11 cellular contexts compared by ENCODE assay signal in genomic region chr19:35266149-35266903, GRCh38. TPM values are rescaled to one million over a fixed set of nuclear protein-coding genes. Genes with fewer than 3 reads are reported as not detected.
DNase-seq lines count a peak whose midpoint lies in the region; ATAC-seq, FAIRE-seq and TF ChIP-seq lines count a peak whose summit lies in the region.
"Had no signal": no experiment of that assay in that cellular context is flagged by ENCODE, and none has a peak within 500 bp of the region (broad histone marks: within the 10 kb centered on the region; RNA-seq: fewer than 3 reads in every experiment).

No MANE protein-coding gene starts in this region.

- H3K18ac ChIP-seq in H1 (ENCODE audit: extremely low read depth, low read length): no peak overlapping the region

- H3K9me3 Mint-ChIP-seq in nephron progenitor cell: no peaks in the 10 kb centered on the region

- no peak overlapping the region for H2BK15ac ChIP-seq in H1 (ENCODE audit: low read length)

- H3K4me1 ChIP-seq in BLaER1 treated with 17β-estradiol and CSF1 and Interleukin-3, amounts not matched to agents 10 nM and 100 nM: peaks cover 55 to 72% (median 70%) of the 10 kb centered on the region in 10 experiments
- H3K4me1 ChIP-seq in OCI-LY7 (ENCODE audit: insufficient read depth, low read length, poor library complexity, severe bottlenecking): peaks cover 42% of the 10 kb centered on the region
- H3K4me1 ChIP-seq in H1 (replicated peaks in 1 of 4; ENCODE audit: control insufficient read depth in 3 of 4, insufficient read depth in 4 of 4, low read length in 3 of 4): peaks cover 0 to 14% (median 8%) of the 10 kb centered on the region in 4 experiments; a peak in 5 of 7 replicates
- H3K4me1 ChIP-seq in foreskin keratinocyte: no peaks in the 10 kb centered on the region

- no peak overlapping the region for H4K91ac ChIP-seq in H1 (replicated peaks; ENCODE audit: insufficient read length, low read length)

- DNase-seq in OCI-LY7 (ENCODE audit: low spot score) (no peak), H1 (ENCODE audit: low read depth in 1 of 2, low spot score in 2 of 2) (no peak), nephron progenitor cell (no peak), foreskin keratinocyte (no peak), NCI-H1092 (lab: John Stamatoyannopoulos, UW) (no peak)

- no peak for TF ChIP-seq CTCF in OCI-LY7 (conservative IDR thresholded peaks at IDR 0.05; ENCODE audit: low read length)
- no peak for TF ChIP-seq CTCF in H1 (IDR thresholded peaks at IDR 0.05; ENCODE audit: control extremely low read depth in 1 of 3, insufficient read depth in 1 of 3, low read depth in 1 of 3, low read length in 3 of 3)
- no peak for TF ChIP-seq CTCF in nephron progenitor cell (IDR thresholded peaks at IDR 0.05)
- TF ChIP-seq CTCF in foreskin keratinocyte (conservative IDR thresholded peaks at IDR 0.05): no peak

- H3K4me3 ChIP-seq in BLaER1 treated with 17β-estradiol and CSF1 and Interleukin-3, amounts not matched to agents 10 nM and 100 nM: peak overlapping the region; percentile 76 to 93 (median 83)
- H3K4me3 ChIP-seq in OCI-LY7 (ENCODE audit: low read depth, low read length, poor library complexity, severe bottlenecking): peak overlapping the region; percentile 98
- no peak overlapping the region for H3K4me3 ChIP-seq in H1 (ENCODE audit: extremely low read depth in 1 of 4, insufficient read depth in 2 of 4, low read depth in 3 of 4, low read length in 4 of 4)

- 89% methylated on average over 16 of the region's 20 CpGs; no CpG with 5 or more reads in 1 of the 2 experiments for WGBS in H1 (ENCODE audit: extremely low coverage in 1 of 2, insufficient coverage in 1 of 2, insufficient read length in 1 of 2, insufficient replicate concordance in 2 of 2, low coverage in 1 of 2, low lambda C conversion rate in 2 of 2, missing lambda C conversion rate in 1 of 2), 2 experiments

- no peak overlapping the region for H3K4ac ChIP-seq in H1 (replicated peaks; ENCODE audit: insufficient read length, low read depth, low read length)

- H2AFZ ChIP-seq in OCI-LY7 (ENCODE audit: low read length) (no peak overlapping the region), H1 (ENCODE audit: low read length) (no peak overlapping the region)

- intact Hi-C loops in OCI-LY7 (cut with micrococcal nuclease; ENCODE audit: unreplicated experiment): loop anchor here (2.0 to 5.0 kb wide), 2 partner anchors 18 to 124 kb away; partner anchors contain the start of genes FXYD7 and LSR

- no peak overlapping the region for H2BK20ac ChIP-seq in H1 (ENCODE audit: low read length)

- CTCF ChIA-PET in OCI-LY7 (lab: Charles Lee; ENCODE audit: unreplicated experiment): interaction anchor here (0.6 kb wide), 2 partner anchors 124 to 482 kb away, joined by 6 to 8 read pairs; partner anchors contain the start of gene LIN37
- CTCF ChIA-PET in H1 (lab: Charles Lee; ENCODE audit: partially characterized antibody): interaction anchor here (0.8 to 1.8 kb wide), 5 partner anchors 16 to 106 kb away, joined by 3 to 6 read pairs (median 4); partner anchors contain the start of gene HAMP

- H4K20me1 ChIP-seq in BLaER1 treated with 17β-estradiol and CSF1 and Interleukin-3, amounts not matched to agents 10 nM and 100 nM: peaks cover 0 to 14% (median 0%) of the 10 kb centered on the region in 11 experiments; a peak in 5 of 22 replicates
- H4K20me1 ChIP-seq in OCI-LY7 (ENCODE audit: insufficient read depth, low read length) (no peaks in the 10 kb centered on the region), H1 (replicated peaks in 1 of 2; ENCODE audit: control insufficient read depth in 1 of 2, insufficient read depth in 2 of 2, low read length in 2 of 2) (peaks cover 4 to 31% of the 10 kb centered on the region in 2 experiments)

- BruUV-seq in OCI-LY7 (replicated peaks; lab: Mats Ljungman, UMichigan): no TSS peak

- peaks cover 18% of the 10 kb centered on the region for H3K36me3 Mint-ChIP-seq in nephron progenitor cell (ENCODE audit: low read depth)

- TF ChIP-seq POLR2A in H1 (IDR thresholded peaks at IDR 0.05; ENCODE audit: control extremely low read depth in 1 of 2, low read depth in 2 of 2, low read length in 2 of 2): no peak; a peak in 1 of 3 replicates

- H3K79me2 ChIP-seq in OCI-LY7 (ENCODE audit: insufficient read depth, low read depth, low read length) (peaks cover 9% of the 10 kb centered on the region; the same call in 1 of the 2 replicates), H1 (ENCODE audit: control insufficient read depth in 1 of 2, insufficient read depth in 2 of 2, low read length in 2 of 2) (0 out of 4 replicates have a peak, but pooled peaks cover 0 to 5% of the 10 kb centered on the region in 2 experiments)

- H3K23ac ChIP-seq in H1 (ENCODE audit: insufficient read length): no peak overlapping the region

- ATAC-seq in foreskin keratinocyte: no peak
- ATAC-seq in HG02642 (IDR thresholded peaks at IDR 0.05; ENCODE audit: poor library complexity, unreplicated experiment): no peak
- no peak for ATAC-seq in GM18868 (IDR thresholded peaks at IDR 0.05; ENCODE audit: unreplicated experiment)
- ATAC-seq: Panc1 had no signal

- H3K79me1 ChIP-seq in H1 (ENCODE audit: low read depth, low read length): peaks cover 6% of the 10 kb centered on the region

- peak overlapping the region; percentile 91 to 100 (median 98) for H3K4me2 ChIP-seq in BLaER1 treated with 17β-estradiol and CSF1 and Interleukin-3, amounts not matched to agents 10 nM and 100 nM
- H3K4me2 ChIP-seq in OCI-LY7 (ENCODE audit: low read length) (peak overlapping the region; percentile 91), H1 (ENCODE audit: insufficient read depth in 1 of 2, low read depth in 2 of 2, low read length in 2 of 2) (peak overlapping the region; percentile 70 to 75; a peak in 1 of 4 replicates)

- H2AK5ac ChIP-seq in H1 (ENCODE audit: low read depth, low read length): no peak overlapping the region

- no peak overlapping the region for H3K14ac ChIP-seq in H1 (ENCODE audit: insufficient read length)

- no peaks in the 10 kb centered on the region for H3K9me3 ChIP-seq in BLaER1 treated with 17β-estradiol and CSF1 and Interleukin-3, amounts not matched to agents 10 nM and 100 nM (replicated peaks in 1 of 11)
- H3K9me3 ChIP-seq in OCI-LY7 (ENCODE audit: low read length): no peaks in the 10 kb centered on the region
- peaks cover 0 to 2% of the 10 kb centered on the region in 2 experiments; a peak in 1 of 4 replicates for H3K9me3 ChIP-seq in H1 (ENCODE audit: insufficient read depth in 2 of 2, low read depth in 1 of 2, low read length in 1 of 2)

- H2BK5ac ChIP-seq in H1 (ENCODE audit: low read depth, low read length): no peak overlapping the region

- no peak overlapping the region for H2BK120ac ChIP-seq in H1 (replicated peaks; ENCODE audit: low read depth, low read length)

- H3K27ac ChIP-seq in BLaER1 treated with 17β-estradiol and CSF1 and Interleukin-3, amounts not matched to agents 10 nM and 100 nM: peak overlapping the region; percentile 91 to 98 (median 93); a peak in 19 of 22 replicates
- H3K27ac ChIP-seq in OCI-LY7 (ENCODE audit: low read depth, low read length, poor library complexity, severe bottlenecking): no peak overlapping the region
- no peak overlapping the region for H3K27ac ChIP-seq in H1 (ENCODE audit: low read depth, low read length)
- no peak overlapping the region for H3K27ac ChIP-seq in foreskin keratinocyte

- H3K4me3 Mint-ChIP-seq in nephron progenitor cell: peak overlapping the region; percentile 71

- peaks cover 12 to 23% (median 13%) of the 10 kb centered on the region in 11 experiments for H3K36me3 ChIP-seq in BLaER1 treated with 17β-estradiol and CSF1 and Interleukin-3, amounts not matched to agents 10 nM and 100 nM
- H3K36me3 ChIP-seq in OCI-LY7 (ENCODE audit: insufficient read depth, low read length): peaks cover 68% of the 10 kb centered on the region
- peaks cover 13 to 46% (median 26%) of the 10 kb centered on the region in 4 experiments; a peak in 7 of 8 replicates for H3K36me3 ChIP-seq in H1 (ENCODE audit: control insufficient read depth in 2 of 4, insufficient read depth in 4 of 4, low read length in 3 of 4)

- no peaks in the 10 kb centered on the region; the same call in 1 of the 2 replicates for H3K23me2 ChIP-seq in H1 (ENCODE audit: low read depth, low read length)

- no peak overlapping the region for H4K5ac ChIP-seq in H1 (ENCODE audit: insufficient read length, low read depth, low read length)

- no peak overlapping the region for H3K56ac ChIP-seq in H1 (replicated peaks; ENCODE audit: insufficient read length, low read depth, low read length)

- no peak for FAIRE-seq in H1 (lab: Jason Lieb, UNC)
- FAIRE-seq: GM18507, islet of Langerhans had no signal

- no peak overlapping the region for H2BK12ac ChIP-seq in H1 (ENCODE audit: low read depth, low read length)

- POLR2A ChIA-PET in OCI-LY7 (lab: Charles Lee): interaction anchor here (0.6 to 0.7 kb wide), 3 partner anchors 74 to 442 kb away, joined by 3 read pairs; no protein-coding TSS in a partner anchor
- POLR2A ChIA-PET in H1 (lab: Charles Lee; ENCODE audit: partially characterized antibody): interaction anchor here (0.5 to 10.5 kb wide), 11 partner anchors 13 to 125 kb away, joined by 3 to 146 read pairs (median 3); partner anchors contain the start of genes FAM187B, HAMP and LSR

- TF ChIP-seq RAD21 in H1 (IDR thresholded peaks at IDR 0.05 in 1 of 2, conservative IDR thresholded peaks at IDR 0.05 in 1 of 2; ENCODE audit: low read depth in 2 of 2, low read length in 2 of 2): no peak

- H3K9ac ChIP-seq in BLaER1 treated with 17β-estradiol and CSF1 and Interleukin-3, amounts not matched to agents 10 nM and 100 nM: peak overlapping the region; percentile 85 to 98 (median 95)
- no peak overlapping the region for H3K9ac ChIP-seq in H1 (replicated peaks in 1 of 4; ENCODE audit: extremely low read depth in 1 of 4, low read depth in 3 of 4, low read length in 3 of 4)

- H3K27me3 ChIP-seq in BLaER1 treated with 17β-estradiol and CSF1 and Interleukin-3, amounts not matched to agents 10 nM and 100 nM: no peaks in the 10 kb centered on the region
- no peaks in the 10 kb centered on the region for H3K27me3 ChIP-seq in H1 (replicated peaks in 1 of 4; ENCODE audit: control insufficient read depth in 3 of 4, extremely low read depth in 1 of 4, insufficient read depth in 3 of 4, low read length in 3 of 4)
- no peaks in the 10 kb centered on the region for H3K27me3 ChIP-seq in foreskin keratinocyte

- H3K27ac Mint-ChIP-seq in nephron progenitor cell: no peak overlapping the region

- peaks cover 41% of the 10 kb centered on the region for H3K4me1 Mint-ChIP-seq in nephron progenitor cell

- no peaks in the 10 kb centered on the region for H3K27me3 Mint-ChIP-seq in nephron progenitor cell (ENCODE audit: low read depth, poor library complexity)

- H4K8ac ChIP-seq in H1 (ENCODE audit: extremely low read depth, insufficient read depth, low read length): peak overlapping the region; percentile 23; the same call in 1 of the 2 replicates

- H3K9me2 ChIP-seq in OCI-LY7 (ENCODE audit: insufficient read depth, low read length): no peaks in the 10 kb centered on the region

- no peak for TF ChIP-seq EP300 in H1 (IDR thresholded peaks at IDR 0.05; ENCODE audit: borderline replicate concordance in 1 of 2, low read depth in 2 of 2, low read length in 2 of 2)

RNA-seq across cellular contexts. Expression of gene USF2, which starts 2.4 kb away (rescaled TPM):
- 100.0 and 105 TPM in 2 replicates for total RNA-seq in OCI-LY7 (2014; rRNA removed; shearing (Covaris generic))
- total RNA-seq in OCI-LY7 (2022) (155 and 181 TPM in 2 replicates), foreskin keratinocyte (54.5 and 59.6 TPM in 2 replicates)
- total RNA-seq in H1 (2021; fragmentation: NEBNext Ultra II Directional; extraction: Animal tissue kit (Norgen Biotek cat#: 25700)): 109 and 113 TPM in 2 replicates
- polyA plus RNA-seq in H1 (2011; rRNA removed) (74.1 and 119 TPM in 2 replicates), foreskin keratinocyte (81.3 and 89.9 TPM in 2 replicates)
- 142 TPM for polyA plus RNA-seq in H1 (2011; cell fraction: cytosol; rRNA removed)
- polyA plus RNA-seq in H1 (2011; cell fraction: nucleus; rRNA removed): 268 TPM
- polyA plus RNA-seq in H1 (2012, experiment 1 of 2): 112 to 133 TPM (median 125 TPM) in 4 replicates
- polyA plus RNA-seq in H1 (2012, experiment 2 of 2): 90.5 TPM
- 70.6 TPM for polyA plus RNA-seq in H1 (2013, experiment 1 of 2)
- polyA plus RNA-seq in H1 (2013, experiment 2 of 2): 72.7 TPM
- polyA minus RNA-seq in H1 (2011; rRNA and poly(A)+ RNA removed): 29.0 and 60.8 TPM in 2 replicates
- polyA minus RNA-seq in H1 (2011; cell fraction: cytosol; rRNA and poly(A)+ RNA removed): 79.1 TPM
- 82.7 TPM for polyA minus RNA-seq in H1 (2011; cell fraction: nucleus; rRNA and poly(A)+ RNA removed)

RNA-seq across cellular contexts. Expression of gene HAMP, which starts 16.0 kb away (rescaled TPM):
- total RNA-seq in OCI-LY7 (2014; rRNA removed; shearing (Covaris generic)): 0.19 TPM in 1 of 2 replicates, not detected in the other
- 0.83 and 0.89 TPM in 2 replicates for total RNA-seq in OCI-LY7 (2022)
- total RNA-seq in H1 (2021; fragmentation: NEBNext Ultra II Directional; extraction: Animal tissue kit (Norgen Biotek cat#: 25700)): not detected in 2 replicates
- 0.06 and 0.08 TPM in 2 replicates for polyA plus RNA-seq in H1 (2011; rRNA removed)
- not detected for polyA plus RNA-seq in H1 (2011; cell fraction: cytosol; rRNA removed)
- polyA plus RNA-seq in H1 (2011; cell fraction: nucleus; rRNA removed): not detected
- polyA plus RNA-seq in H1 (2012, experiment 1 of 2): 0.20 TPM in 1 of 4 replicates, not detected in the others
- not detected for polyA plus RNA-seq in H1 (2012, experiment 2 of 2)
- polyA plus RNA-seq in H1 (2013, experiment 1 of 2): 0.12 TPM
- 0.07 TPM for polyA plus RNA-seq in H1 (2013, experiment 2 of 2)
- polyA minus RNA-seq in H1 (2011; rRNA and poly(A)+ RNA removed): not detected in 2 replicates
- polyA minus RNA-seq in H1 (2011; cell fraction: cytosol; rRNA and poly(A)+ RNA removed): not detected
- polyA minus RNA-seq in H1 (2011; cell fraction: nucleus; rRNA and poly(A)+ RNA removed): not detected
- not detected in 2 replicates for total RNA-seq in foreskin keratinocyte
- not detected in 2 replicates for polyA plus RNA-seq in foreskin keratinocyte

RNA-seq across cellular contexts. Expression of gene LSR, which starts 17.5 kb away (rescaled TPM):
- 15.0 and 22.9 TPM in 2 replicates for total RNA-seq in OCI-LY7 (2014; rRNA removed; shearing (Covaris generic))
- total RNA-seq in OCI-LY7 (2022): 26.0 and 33.6 TPM in 2 replicates
- total RNA-seq in H1 (2021; fragmentation: NEBNext Ultra II Directional; extraction: Animal tissue kit (Norgen Biotek cat#: 25700)): 159 and 166 TPM in 2 replicates
- polyA plus RNA-seq in H1 (2011; rRNA removed): 186 and 296 TPM in 2 replicates
- 106 TPM for polyA plus RNA-seq in H1 (2011; cell fraction: cytosol; rRNA removed)
- 204 TPM for polyA plus RNA-seq in H1 (2011; cell fraction: nucleus; rRNA removed)
- 145 to 238 TPM (median 230 TPM) in 4 replicates for polyA plus RNA-seq in H1 (2012, experiment 1 of 2)
- polyA plus RNA-seq in H1 (2012, experiment 2 of 2): 175 TPM
- polyA plus RNA-seq in H1 (2013, experiment 1 of 2): 208 TPM
- polyA plus RNA-seq in H1 (2013, experiment 2 of 2): 218 TPM
- polyA minus RNA-seq in H1 (2011; rRNA and poly(A)+ RNA removed): 87.1 and 93.1 TPM in 2 replicates
- 222 TPM for polyA minus RNA-seq in H1 (2011; cell fraction: cytosol; rRNA and poly(A)+ RNA removed)
- polyA minus RNA-seq in H1 (2011; cell fraction: nucleus; rRNA and poly(A)+ RNA removed): 191 TPM
- 91.3 and 98.0 TPM in 2 replicates for total RNA-seq in foreskin keratinocyte
- polyA plus RNA-seq in foreskin keratinocyte: 113 and 125 TPM in 2 replicates

RNA-seq across cellular contexts. Expression of gene MAG, which starts 25.6 kb away (rescaled TPM):
- total RNA-seq in OCI-LY7 (2014; rRNA removed; shearing (Covaris generic)): 4.6 and 6.2 TPM in 2 replicates
- 8.4 and 10.1 TPM in 2 replicates for total RNA-seq in OCI-LY7 (2022)
- total RNA-seq in H1 (2021; fragmentation: NEBNext Ultra II Directional; extraction: Animal tissue kit (Norgen Biotek cat#: 25700)): 0.46 and 1.3 TPM in 2 replicates
- polyA plus RNA-seq in H1 (2011; rRNA removed): 0.20 and 0.72 TPM in 2 replicates
- polyA plus RNA-seq in H1 (2011; cell fraction: cytosol; rRNA removed): 0.41 TPM
- 1.7 TPM for polyA plus RNA-seq in H1 (2011; cell fraction: nucleus; rRNA removed)
- polyA plus RNA-seq in H1 (2012, experiment 1 of 2): 0.22 to 0.74 TPM (median 0.54 TPM) in 4 replicates
- polyA plus RNA-seq in H1 (2012, experiment 2 of 2): 0.28 TPM
- 1.4 TPM for polyA plus RNA-seq in H1 (2013, experiment 1 of 2)
- 1.3 TPM for polyA plus RNA-seq in H1 (2013, experiment 2 of 2)
- 0.25 and 0.90 TPM in 2 replicates for polyA minus RNA-seq in H1 (2011; rRNA and poly(A)+ RNA removed)
- not detected for polyA minus RNA-seq in H1 (2011; cell fraction: cytosol; rRNA and poly(A)+ RNA removed)
- polyA minus RNA-seq in H1 (2011; cell fraction: nucleus; rRNA and poly(A)+ RNA removed): not detected
- not detected in 2 replicates for total RNA-seq in foreskin keratinocyte
- polyA plus RNA-seq in foreskin keratinocyte: not detected in 2 replicates

RNA-seq across cellular contexts. Expression of gene FAM187B, which starts 37.8 kb away (rescaled TPM):
- not detected in 2 replicates for total RNA-seq in OCI-LY7 (2014; rRNA removed; shearing (Covaris generic))
- total RNA-seq in OCI-LY7 (2022): not detected in 2 replicates
- not detected in 2 replicates for total RNA-seq in H1 (2021; fragmentation: NEBNext Ultra II Directional; extraction: Animal tissue kit (Norgen Biotek cat#: 25700))
- 0.09 TPM in 1 of 2 replicates, not detected in the other for polyA plus RNA-seq in H1 (2011; rRNA removed)
- 0.06 TPM for polyA plus RNA-seq in H1 (2011; cell fraction: cytosol; rRNA removed)
- 0.19 TPM for polyA plus RNA-seq in H1 (2011; cell fraction: nucleus; rRNA removed)
- polyA plus RNA-seq in H1 (2012, experiment 1 of 2): not detected in 4 replicates
- not detected for polyA plus RNA-seq in H1 (2012, experiment 2 of 2)
- not detected for polyA plus RNA-seq in H1 (2013, experiment 1 of 2)
- polyA plus RNA-seq in H1 (2013, experiment 2 of 2): not detected
- polyA minus RNA-seq in H1 (2011; rRNA and poly(A)+ RNA removed): not detected in 2 replicates
- polyA minus RNA-seq in H1 (2011; cell fraction: cytosol; rRNA and poly(A)+ RNA removed): not detected
- not detected for polyA minus RNA-seq in H1 (2011; cell fraction: nucleus; rRNA and poly(A)+ RNA removed)
- total RNA-seq in foreskin keratinocyte: not detected in 2 replicates
- not detected in 2 replicates for polyA plus RNA-seq in foreskin keratinocyte

Comparison
In these comparisons a context has a peak if more than half of its experiments do, and no peak if none do; other contexts are left out.
1. H3K27ac ChIP-seq: peak in BLaER1 treated with 17β-estradiol and CSF1 and Interleukin-3, amounts not matched to agents 10 nM and 100 nM (11 of 11); none in OCI-LY7 (single experiment), H1 (single experiment) and foreskin keratinocyte (single experiment).
2. H3K4me3 ChIP-seq: peak in BLaER1 treated with 17β-estradiol and CSF1 and Interleukin-3, amounts not matched to agents 10 nM and 100 nM (10 of 10) and OCI-LY7 (single experiment); none in H1 (0 of 4).
3. H3K9ac ChIP-seq: peak in BLaER1 treated with 17β-estradiol and CSF1 and Interleukin-3, amounts not matched to agents 10 nM and 100 nM (11 of 11); none in H1 (0 of 4).
4. Peak in every context shown above with its lines, with median percentiles within 50 percentile points of each other: H3K4me2 ChIP-seq.